8 cellular contexts compared by ENCODE assay signal in the genomic region with DNA sequence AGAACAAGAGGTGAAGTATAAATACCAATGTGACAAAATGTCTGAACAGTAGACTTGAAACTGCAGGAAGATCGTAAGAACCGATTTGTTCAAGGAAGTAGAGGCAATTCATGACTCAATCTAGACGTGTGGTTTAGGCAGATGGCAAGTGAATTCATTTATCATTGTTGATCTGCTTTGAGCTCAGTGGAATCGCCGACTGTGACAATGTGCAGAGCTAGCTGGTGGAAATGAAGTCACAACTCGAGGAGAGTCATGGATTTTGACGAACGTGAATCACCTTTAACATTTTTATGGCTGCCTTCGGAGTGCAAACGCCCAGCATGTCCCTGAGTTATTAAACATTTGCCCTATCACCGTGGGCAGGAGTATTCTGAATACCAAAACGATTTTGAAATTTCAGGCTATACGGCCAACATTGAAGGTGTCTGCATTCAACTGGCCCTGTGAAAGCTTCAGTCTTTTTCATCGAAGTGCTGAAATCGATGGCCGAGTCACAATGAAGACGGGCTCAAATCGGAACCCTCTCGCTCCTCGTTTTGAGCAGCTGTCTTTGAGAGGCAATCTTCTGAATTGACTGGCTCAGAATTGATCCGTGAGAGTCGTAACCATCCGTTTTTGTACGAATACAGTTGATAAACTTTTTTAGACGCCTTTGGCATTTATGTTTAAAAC. TPM values are rescaled to one million over a fixed set of nuclear protein-coding genes. Genes with fewer than 3 reads are reported as not detected.
DNase-seq lines count a peak whose midpoint lies in the region; ATAC-seq, FAIRE-seq and TF ChIP-seq lines count a peak whose summit lies in the region.

No MANE protein-coding gene starts in this region.

- no peak for TF ChIP-seq RAD21 in GM12878 (IDR thresholded peaks at IDR 0.05; ENCODE audit: insufficient read depth, low read depth, low read length)

- TSS peak; percentile 96 for BruUV-seq in GM12878 (replicated peaks; lab: Mats Ljungman, UMichigan)

- H3K79me2 ChIP-seq in GM12878 (ENCODE audit: control insufficient read depth, insufficient read depth, low read length): peaks cover 42% of the 10 kb centered on the region

- in situ Hi-C loops in GM12878 (cut with MboI): loop anchor here (10.0 kb wide), 1 partner anchor 337 kb away; no protein-coding TSS in a partner anchor

- FAIRE-seq in GM12878 (lab: Jason Lieb, UNC) (no peak), islet of Langerhans (lab: Jason Lieb, UNC) (peak; percentile 9)

- H2AFZ ChIP-seq in GM12878 (ENCODE audit: control insufficient read depth, low read depth, low read length): peak overlapping the region; percentile 64

- no peak for TF ChIP-seq EP300 in GM12878 (IDR thresholded peaks at IDR 0.05; ENCODE audit: borderline replicate concordance in 1 of 2, control insufficient read depth in 1 of 2, low read depth in 2 of 2, low read length in 2 of 2)

- POLR2A ChIA-PET in GM12878 (lab: Charles Lee): interaction anchor here (1.0 to 1.3 kb wide), 3 partner anchors 17 to 90 kb away, joined by 3 to 6 read pairs (median 3); no protein-coding TSS in a partner anchor

- H3K27me3 ChIP-seq in HL-60 (ENCODE audit: insufficient read depth, poor library complexity, severe bottlenecking): no peaks in the 10 kb centered on the region
- no peaks in the 10 kb centered on the region for H3K27me3 ChIP-seq in GM12878 (replicated peaks in 1 of 2; ENCODE audit: control insufficient read depth in 2 of 2, insufficient read depth in 2 of 2, low read length in 1 of 2)

- no peaks in the 10 kb centered on the region for H3K36me3 ChIP-seq in GM12878 (ENCODE audit: control insufficient read depth in 2 of 2, insufficient read depth in 2 of 2, low read length in 1 of 2)

- ATAC-seq in GM18907 (IDR thresholded peaks at IDR 0.05; ENCODE audit: unreplicated experiment) (peak; percentile 14), GM12878 (peak; percentile 44)

- intact Hi-C loops in GM12878 (cut with micrococcal nuclease; ENCODE audit: unreplicated experiment): loop anchor here (1.0 to 5.0 kb wide), 2 partner anchors 18 to 165 kb away; a partner anchor contains a TSS

- CTCF ChIA-PET in GM12878 (lab: Yijun Ruan, JAX): interaction anchor here (1.0 to 2.3 kb wide), 6 partner anchors 17 to 277 kb away, joined by 3 to 7 read pairs (median 4); no protein-coding TSS in a partner anchor

- 0 out of 2 replicates have a peak, but pooled peaks cover 3% of the 10 kb centered on the region for H3K4me1 ChIP-seq in GM12878 (ENCODE audit: control insufficient read depth, insufficient read depth, low read length)

- DNase-seq in HL-60 (ENCODE audit: low read depth in 1 of 2, low spot score in 1 of 2) (peak in 1 of 2 experiments; percentile 30), T-helper 1 cell (peak; percentile 20 to 87 (median 50)), GM12878 (ENCODE audit: low read depth, low spot score) (no peak), dedifferentiated amniotic fluid mesenchymal stem cell (ENCODE audit: extremely low spot score) (no peak)
- peak; percentile 74 for DNase-seq in stimulated activated CD4-positive, alpha-beta T cell treated with anti-CD3 and anti-CD28 coated beads, Interleukin-1b, Interleukin-23, amount 100 ng/mL, for 48 hours

- RAD21 ChIA-PET in GM12878 (lab: Charles Lee; ENCODE audit: unreplicated experiment): interaction anchor here (1.2 to 2.9 kb wide), 6 partner anchors 18 to 249 kb away, joined by 4 to 10 read pairs (median 6); a partner anchor contains a TSS

- SMC1A ChIA-PET in GM12878 (lab: Charles Lee; ENCODE audit: uncharacterized antibody, unreplicated experiment): interaction anchor here (0.7 to 7.2 kb wide), 10 partner anchors 11 to 166 kb away, joined by 3 to 51 read pairs (median 5); a partner anchor contains a TSS

- H3K4me2 ChIP-seq in GM12878 (ENCODE audit: control insufficient read depth, insufficient read depth): peak overlapping the region; percentile 75

- H3K27ac ChIP-seq in 22Rv1: peak overlapping the region; percentile 86
- H3K27ac ChIP-seq in HL-60 (replicated peaks): peak overlapping the region; percentile 94
- H3K27ac ChIP-seq in GM12878 (ENCODE audit: control insufficient read depth, insufficient read depth): peak overlapping the region; percentile 83

- no peak for TF ChIP-seq CTCF in 22Rv1 (IDR thresholded peaks at IDR 0.05)
- TF ChIP-seq CTCF in HL-60 (IDR thresholded peaks at IDR 0.05; ENCODE audit: insufficient read depth, low read length): no peak
- no peak for TF ChIP-seq CTCF in GM12878 (IDR thresholded peaks at IDR 0.05 in 2 of 3, conservative IDR thresholded peaks at IDR 0.05 in 1 of 3; ENCODE audit: control insufficient read depth in 2 of 3, extremely low read depth in 1 of 3, insufficient read depth in 1 of 3, low read depth in 3 of 3, low read length in 3 of 3)

- H3K9ac ChIP-seq in GM12878 (ENCODE audit: control insufficient read depth, insufficient read depth, low read length): peak overlapping the region; percentile 70

- H3K9me3 ChIP-seq in GM12878 (replicated peaks; ENCODE audit: control insufficient read depth, insufficient read depth, low read length): no peaks in the 10 kb centered on the region; the same call in 2 of the 3 replicates

- H3K4me3 ChIP-seq in HL-60 (replicated peaks; ENCODE audit: insufficient read depth, low read length): peak overlapping the region; percentile 29
- peak overlapping the region; percentile 46; the same call in 1 of the 2 replicates for H3K4me3 ChIP-seq in GM12878

- peaks cover 2% of the 10 kb centered on the region; the same call in 1 of the 2 replicates for H4K20me1 ChIP-seq in GM12878 (ENCODE audit: control insufficient read depth, insufficient read depth)

- no peak for TF ChIP-seq POLR2A in GM12878 (IDR thresholded peaks at IDR 0.05; ENCODE audit: low read depth, low read length)

- 17% methylated on average over 25 of the region's 25 CpGs for WGBS in GM12878 (ENCODE audit: insufficient coverage, insufficient replicate concordance, low lambda C conversion rate, missing lambda C conversion rate)

TF ChIP-seq in GM12878, 131 proteins besides CTCF, POLR2A, EP300 and RAD21 (continues in another document):
- TF ChIP-seq CREM (IDR thresholded peaks at IDR 0.05; ENCODE audit: low read depth): peak; percentile 28; the same call in 1 of the 2 replicates
- TF ChIP-seq NR2C2 (IDR thresholded peaks at IDR 0.05; ENCODE audit: borderline replicate concordance, control insufficient read depth, insufficient read length, low read depth): no peak
- TF ChIP-seq EED (IDR thresholded peaks at IDR 0.05; ENCODE audit: low read depth): no peak
- TF ChIP-seq MTA2 (IDR thresholded peaks at IDR 0.05; ENCODE audit: low read depth): no peak
- TF ChIP-seq, protein P1, sequence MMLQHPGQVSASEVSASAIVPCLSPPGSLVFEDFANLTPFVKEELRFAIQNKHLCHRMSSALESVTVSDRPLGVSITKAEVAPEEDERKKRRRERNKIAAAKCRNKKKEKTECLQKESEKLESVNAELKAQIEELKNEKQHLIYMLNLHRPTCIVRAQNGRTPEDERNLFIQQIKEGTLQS (IDR thresholded peaks at IDR 0.05; ENCODE audit: borderline replicate concordance, extremely low read depth, low read depth, low read length): no peak
- no peak for TF ChIP-seq KAT2A (conservative IDR thresholded peaks at IDR 0.05; ENCODE audit: control insufficient read depth, low read depth, low read length)
- TF ChIP-seq JUND (IDR thresholded peaks at IDR 0.05; ENCODE audit: low read depth, low read length): no peak
- peak; percentile 21; the same call in 1 of the 2 replicates for TF ChIP-seq GABPA (IDR thresholded peaks at IDR 0.05; ENCODE audit: low read depth)
- no peak for TF ChIP-seq ASH2L (IDR thresholded peaks at IDR 0.05; ENCODE audit: borderline replicate concordance, low read depth)
- TF ChIP-seq CREB1 (IDR thresholded peaks at IDR 0.05; ENCODE audit: low read depth): peak; percentile 54; the same call in 1 of the 2 replicates
- TF ChIP-seq ATF7 (IDR thresholded peaks at IDR 0.05; ENCODE audit: low read depth): no peak
- no peak for TF ChIP-seq SMC3 (IDR thresholded peaks at IDR 0.05; ENCODE audit: borderline replicate concordance, low read length)
- TF ChIP-seq WRNIP1 (IDR thresholded peaks at IDR 0.05; ENCODE audit: borderline replicate concordance, low read depth, low read length): no peak

RNA-seq across cellular contexts. Expression of a gene that starts 0.7 kb away (rescaled TPM):
- total RNA-seq in GM12878 (2013; cell fraction: nucleolus; rRNA removed): 1,605 and 1,665 TPM in 2 replicates
- total RNA-seq in GM12878 (2014; rRNA removed): 111 and 121 TPM in 2 replicates
- 103 and 109 TPM in 2 replicates for total RNA-seq in GM12878 (2014; rRNA removed; fragmentation: Illumina TruSeq; extraction: Trizol)
- 150 and 163 TPM in 2 replicates for total RNA-seq in GM12878 (2021)
- 105 TPM for polyA plus RNA-seq in GM12878 (2011; ENCODE audit: low read depth)
- 638 and 671 TPM in 2 replicates for polyA plus RNA-seq in GM12878 (2011; rRNA removed)
- 393 and 417 TPM in 2 replicates for polyA plus RNA-seq in GM12878 (2011; cell fraction: cytosol; rRNA removed)
- 2,850 and 3,821 TPM in 2 replicates for polyA plus RNA-seq in GM12878 (2011; cell fraction: nucleus; rRNA removed)
- polyA plus RNA-seq in GM12878 (2012): 117 and 123 TPM in 2 replicates
- polyA plus RNA-seq in GM12878 (2014; fragmentation: Illumina TruSeq; extraction: Trizol): 142 and 188 TPM in 2 replicates
- polyA plus RNA-seq in GM12878 (2014; fragmentation: Nextera tagmentation; extraction: Ambion mirVana): 10 to 100 TPM; 38.2 to 43.8 TPM
- 176 and 192 TPM in 2 replicates for polyA plus RNA-seq in GM12878 (2014; rRNA removed)
- polyA plus RNA-seq in GM12878 (2016; fragmentation: Nextera tagmentation; extraction: Ambion mirVana): 10 to 100 TPM; 45.0 to 50.2 TPM
- 422 and 572 TPM in 2 replicates for polyA minus RNA-seq in GM12878 (2011; rRNA and poly(A)+ RNA removed)
- 94.5 and 106 TPM in 2 replicates for polyA minus RNA-seq in GM12878 (2011; cell fraction: cytosol; rRNA and poly(A)+ RNA removed)
- 476 and 579 TPM in 2 replicates for polyA minus RNA-seq in GM12878 (2011; cell fraction: nucleus; rRNA and poly(A)+ RNA removed)

RNA-seq across cellular contexts. Expression of a gene that starts 46.0 kb away (rescaled TPM):
- total RNA-seq in GM12878 (2013; cell fraction: nucleolus; rRNA removed): 5.3 and 7.3 TPM in 2 replicates
- 0.62 and 1.8 TPM in 2 replicates for total RNA-seq in GM12878 (2014; rRNA removed)
- 1.4 and 1.9 TPM in 2 replicates for total RNA-seq in GM12878 (2014; rRNA removed; fragmentation: Illumina TruSeq; extraction: Trizol)
- 1.0 and 1.3 TPM in 2 replicates for total RNA-seq in GM12878 (2021)
- polyA plus RNA-seq in GM12878 (2011; ENCODE audit: low read depth): 0.51 TPM
- polyA plus RNA-seq in GM12878 (2011; rRNA removed): 1.3 and 2.1 TPM in 2 replicates
- polyA plus RNA-seq in GM12878 (2011; cell fraction: cytosol; rRNA removed): 0.51 and 0.53 TPM in 2 replicates
- 4.2 and 6.0 TPM in 2 replicates for polyA plus RNA-seq in GM12878 (2011; cell fraction: nucleus; rRNA removed)
- 0.58 and 1.4 TPM in 2 replicates for polyA plus RNA-seq in GM12878 (2012)
- 1.6 and 2.8 TPM in 2 replicates for polyA plus RNA-seq in GM12878 (2014; fragmentation: Illumina TruSeq; extraction: Trizol)
- 1 to 10 TPM in 1 of 2 experiments, under 1 TPM in 1; 0.69 to 1.1 TPM for polyA plus RNA-seq in GM12878 (2014; fragmentation: Nextera tagmentation; extraction: Ambion mirVana)
- polyA plus RNA-seq in GM12878 (2014; rRNA removed): 0.81 and 1.4 TPM in 2 replicates
- polyA plus RNA-seq in GM12878 (2016; fragmentation: Nextera tagmentation; extraction: Ambion mirVana): under 1 TPM; 0.37 to 0.72 TPM
- polyA minus RNA-seq in GM12878 (2011; rRNA and poly(A)+ RNA removed): 1.3 and 1.8 TPM in 2 replicates
- polyA minus RNA-seq in GM12878 (2011; cell fraction: cytosol; rRNA and poly(A)+ RNA removed): not detected in 2 replicates
- 1.3 and 1.6 TPM in 2 replicates for polyA minus RNA-seq in GM12878 (2011; cell fraction: nucleus; rRNA and poly(A)+ RNA removed)

Comparison
In these comparisons a context has a peak if more than half of its experiments do, and no peak if none do; other contexts are left out.
1. DNase-seq: peak in T-helper 1 cell (5 of 5) and stimulated activated CD4-positive, alpha-beta T cell treated with anti-CD3 and anti-CD28 coated beads, Interleukin-1b, Interleukin-23, amount 100 ng/mL, for 48 hours (single experiment); none in GM12878 (single experiment) and dedifferentiated amniotic fluid mesenchymal stem cell (single experiment).
2. Peak in every context shown above with its lines, with median percentiles within 50 percentile points of each other: H3K27ac ChIP-seq.